ENCODE assay signal across 22 cellular contexts in genomic region chr18:49625021-49625691, GRCh38.
DNase-seq lines count a peak whose midpoint lies in the region; ATAC-seq and TF ChIP-seq lines count a peak whose summit lies in the region.
"Had no signal": no experiment of that assay in that cellular context is flagged by ENCODE, and none has a peak within 500 bp of the region (broad histone marks: within the 10 kb centered on the region; RNA-seq: fewer than 3 reads in every experiment).

No MANE protein-coding gene starts in this region.

- peaks cover 14% of the 10 kb centered on the region for H3K4me1 Mint-ChIP-seq in endodermal cell
- H3K4me1 Mint-ChIP-seq in activated naive CD8-positive, alpha-beta T cell treated with anti-CD3 and anti-CD28 coated beads for 36 hours, result no peaks in the 10 kb centered on the region
- H3K4me1 Mint-ChIP-seq: immature natural killer cell had no signal

- H3K27me3 Mint-ChIP-seq in endodermal cell (ENCODE audit: insufficient read depth), result peaks cover 17% of the 10 kb centered on the region
- H3K27me3 Mint-ChIP-seq in activated naive CD8-positive, alpha-beta T cell treated with anti-CD3 and anti-CD28 coated beads for 36 hours, result peaks cover 14% of the 10 kb centered on the region
- H3K27me3 Mint-ChIP-seq: type B pancreatic cell had no signal

- WGBS in endodermal cell (ENCODE audit: insufficient coverage in 1 of 2, insufficient read length in 1 of 2), 2 experiments, result 92 to 94% methylated on average over 8 to 9 of the region's 9 CpGs
- 39% methylated on average over 6 of the region's 9 CpGs for WGBS in right lobe of liver (ENCODE audit: insufficient coverage, low coverage, low lambda C conversion rate, missing lambda C conversion rate)
- 26 to 39% methylated on average over 9 of the region's 9 CpGs for WGBS in thyroid gland, 2 donors

- no peaks in the 10 kb centered on the region for H3K36me3 ChIP-seq in endodermal cell (ENCODE audit: control insufficient read depth, insufficient read depth, low read length)
- H3K36me3 ChIP-seq in right lobe of liver, result no peaks in the 10 kb centered on the region
- H3K36me3 ChIP-seq in thyroid gland, result no peaks in the 10 kb centered on the region
- H3K36me3 ChIP-seq in BE2C, result no peaks in the 10 kb centered on the region
- H3K36me3 ChIP-seq: breast epithelium, lower lobe of right lung, stomach had no signal

- no peak overlapping the region for H3K27ac Mint-ChIP-seq in endodermal cell
- H3K27ac Mint-ChIP-seq in activated naive CD8-positive, alpha-beta T cell treated with anti-CD3 and anti-CD28 coated beads for 36 hours, result no peak overlapping the region
- H3K27ac Mint-ChIP-seq: activated CD4-positive, alpha-beta memory T cell treated with anti-CD3 and anti-CD28 coated beads for 36 hours; immature natural killer cell; type B pancreatic cell had no signal

- TF ChIP-seq POLR2A in right lobe of liver (IDR thresholded peaks at IDR 0.05) (no peak), thyroid gland (IDR thresholded peaks at IDR 0.05) (no peak)

- TF ChIP-seq CTCF in endodermal cell (conservative IDR thresholded peaks at IDR 0.05) (no peak), right lobe of liver (IDR thresholded peaks at IDR 0.05) (no peak), thyroid gland (IDR thresholded peaks at IDR 0.05) (no peak), BE2C (IDR thresholded peaks at IDR 0.05; ENCODE audit: low read depth, low read length) (no peak)

- H3K9me3 ChIP-seq in endodermal cell (ENCODE audit: control insufficient read depth, low read length), result no peaks in the 10 kb centered on the region
- no peaks in the 10 kb centered on the region for H3K9me3 ChIP-seq in right lobe of liver
- no peaks in the 10 kb centered on the region for H3K9me3 ChIP-seq in thyroid gland
- H3K9me3 ChIP-seq in BE2C, result no peaks in the 10 kb centered on the region
- H3K9me3 ChIP-seq: breast epithelium, Caco-2, lower lobe of right lung, stomach had no signal

- no peak overlapping the region for H3K27ac ChIP-seq in endodermal cell (ENCODE audit: low read depth, low read length)
- H3K27ac ChIP-seq in right lobe of liver, result peak overlapping the region in 2 of 3 donors; percentile 2 to 41
- peak overlapping the region; percentile 74 to 82 (median 80) for H3K27ac ChIP-seq in thyroid gland
- H3K27ac ChIP-seq: breast epithelium, lower lobe of right lung, stomach had no signal

- no peaks in the 10 kb centered on the region for H3K4me1 ChIP-seq in endodermal cell (ENCODE audit: control insufficient read depth, insufficient read depth, low read length)
- peaks cover 0 to 49% (median 20%) of the 10 kb centered on the region in 4 donors for H3K4me1 ChIP-seq in right lobe of liver
- H3K4me1 ChIP-seq in thyroid gland, result peaks cover 54 to 74% of the 10 kb centered on the region in 2 donors
- no peaks in the 10 kb centered on the region for H3K4me1 ChIP-seq in BE2C
- H3K4me1 ChIP-seq: breast epithelium, Caco-2, lower lobe of right lung had no signal

- H3K27me3 ChIP-seq in endodermal cell (ENCODE audit: control insufficient read depth, insufficient read depth, low read length, poor library complexity, severe bottlenecking) (no peaks in the 10 kb centered on the region), right lobe of liver (no peaks in the 10 kb centered on the region), thyroid gland (no peaks in the 10 kb centered on the region), BE2C (no peaks in the 10 kb centered on the region)
- H3K27me3 ChIP-seq: breast epithelium had no signal

- DNase-seq in NCI-H146 treated with DMSO at 0.1 percent for 48 hours (lab: John Stamatoyannopoulos, UW; ENCODE audit: unreplicated experiment) (peak; percentile 28), NCI-H146 (lab: John Stamatoyannopoulos, UW) (no peak), endodermal cell (peak; percentile 31), right lobe of liver (peak in 2 of 3 donors; percentile 47 to 68), thyroid gland (peak; percentile 57 to 58), BE2C (no peak)
- no peak for DNase-seq in activated naive CD8-positive, alpha-beta T cell treated with anti-CD3 and anti-CD28 coated beads for 36 hours
- DNase-seq: 8988T; activated CD4-positive, alpha-beta memory T cell treated with anti-CD3 and anti-CD28 coated beads for 36 hours; activated gamma-delta T cell; Caco-2; cortex of kidney; immature natural killer cell; lower lobe of right lung; MM.1S; NCI-H1417 treated with DMSO at 0.1 percent for 48 hours; NCI-H2171 treated with DMSO at 0.1 percent for 48 hours; NCI-H526 treated with DMSO at 0.1 percent for 48 hours; stomach had no signal

- ATAC-seq in right lobe of liver, result peak; percentile 39 to 63 (median 60)
- no peak for ATAC-seq in HG03196 (IDR thresholded peaks at IDR 0.05; ENCODE audit: unreplicated experiment)
- ATAC-seq: lower lobe of right lung had no signal

- H3K4me3 ChIP-seq in endodermal cell (ENCODE audit: low read length), result no peak overlapping the region
- no peak overlapping the region for H3K4me3 ChIP-seq in right lobe of liver
- no peak overlapping the region for H3K4me3 ChIP-seq in thyroid gland (replicated peaks in 1 of 3)
- H3K4me3 ChIP-seq in BE2C (ENCODE audit: low read depth, low read length), result no peak overlapping the region
- H3K4me3 ChIP-seq: breast epithelium, lower lobe of right lung, stomach had no signal

- H3K4me3 Mint-ChIP-seq in endodermal cell, result no peak overlapping the region
- H3K4me3 Mint-ChIP-seq in activated naive CD8-positive, alpha-beta T cell treated with anti-CD3 and anti-CD28 coated beads for 36 hours, result no peak overlapping the region
- H3K4me3 Mint-ChIP-seq: activated CD4-positive, alpha-beta memory T cell treated with anti-CD3 and anti-CD28 coated beads for 36 hours; immature natural killer cell; type B pancreatic cell had no signal

- H3K9me3 Mint-ChIP-seq in endodermal cell, result no peaks in the 10 kb centered on the region
- no peaks in the 10 kb centered on the region for H3K9me3 Mint-ChIP-seq in activated naive CD8-positive, alpha-beta T cell treated with anti-CD3 and anti-CD28 coated beads for 36 hours
- H3K9me3 Mint-ChIP-seq: activated CD4-positive, alpha-beta memory T cell treated with anti-CD3 and anti-CD28 coated beads for 36 hours; immature natural killer cell; type B pancreatic cell had no signal

- H3K9ac ChIP-seq in endodermal cell (ENCODE audit: extremely low read depth, low read length, poor library complexity, severe bottlenecking), result no peak overlapping the region

- intact Hi-C loops in right lobe of liver (cut with DNase I), result loop anchor here (10.0 kb wide), 2 partner anchors 50 to 60 kb away; partner anchors contain the start of gene LIPG (in 1 of the 2)
- intact Hi-C loops in thyroid gland (cut with DNase I), result loop anchor here (10.0 kb wide), 1 partner anchor 80 kb away; no protein-coding TSS in a partner anchor

- no peaks in the 10 kb centered on the region for H3K36me3 Mint-ChIP-seq in endodermal cell (ENCODE audit: low read depth)
- H3K36me3 Mint-ChIP-seq in activated naive CD8-positive, alpha-beta T cell treated with anti-CD3 and anti-CD28 coated beads for 36 hours, result no peaks in the 10 kb centered on the region
- H3K36me3 Mint-ChIP-seq: activated CD4-positive, alpha-beta memory T cell treated with anti-CD3 and anti-CD28 coated beads for 36 hours; immature natural killer cell; type B pancreatic cell had no signal

Comparison
In these comparisons a context has a peak if more than half of its experiments do, and no peak if none do; other contexts are left out.
1. DNase-seq: peak in NCI-H146 treated with DMSO at 0.1 percent for 48 hours (single experiment), endodermal cell (single experiment), right lobe of liver (2 of 3) and thyroid gland (2 of 2); none in NCI-H146 (single experiment), BE2C (single experiment) and activated naive CD8-positive, alpha-beta T cell treated with anti-CD3 and anti-CD28 coated beads for 36 hours (single experiment).